ENCODE assay signal across 20 cellular contexts in the genomic region with DNA sequence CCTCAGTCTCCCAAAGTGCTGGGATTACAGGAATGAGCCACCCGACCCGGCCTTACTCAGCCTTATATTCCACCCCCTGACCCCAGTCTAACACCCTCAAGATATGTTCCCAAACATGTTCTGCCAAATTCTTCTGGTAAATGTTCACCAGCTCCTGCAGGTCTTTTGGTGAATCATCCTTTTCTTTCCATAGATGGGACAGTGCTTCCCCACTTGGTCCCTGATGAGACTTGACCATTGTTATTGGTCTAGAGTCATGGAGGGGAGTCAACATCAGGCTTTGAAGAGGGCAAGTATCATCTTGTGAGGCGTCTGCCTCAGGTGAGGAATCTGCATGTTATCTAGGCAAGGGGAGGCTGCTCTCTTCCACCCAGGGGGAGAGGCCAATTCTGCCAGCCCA. TPM values are rescaled to one million over a fixed set of nuclear protein-coding genes. Genes with fewer than 3 reads are reported as not detected.
DNase-seq lines count a peak whose midpoint lies in the region; ATAC-seq, FAIRE-seq and TF ChIP-seq lines count a peak whose summit lies in the region.
"Had no signal": no experiment of that assay in that cellular context is flagged by ENCODE, and none has a peak within 500 bp of the region (broad histone marks: within the 10 kb centered on the region; RNA-seq: fewer than 3 reads in every experiment).

No MANE protein-coding gene starts in this region.

- H2AFZ ChIP-seq in K562 (ENCODE audit: low read depth, low read length) = no peak overlapping the region
- H2AFZ ChIP-seq in trophoblast cell (ENCODE audit: insufficient read depth, low read length, poor library complexity) = no peak overlapping the region
- H2AFZ ChIP-seq: GM23248 had no signal

- H3K4me3 ChIP-seq in K562 (no peak overlapping the region), trophoblast cell (ENCODE audit: low read depth, low read length) (no peak overlapping the region), aorta (ENCODE audit: low read length in 2 of 2) (no peak overlapping the region)
- H3K4me3 ChIP-seq: A549, GM12878, GM23248 had no signal

- H3K27ac ChIP-seq in RWPE1 = no peak overlapping the region
- no peak overlapping the region for H3K27ac ChIP-seq in K562 (ENCODE audit: extremely low read depth, low read depth, low read length)
- no peak overlapping the region for H3K27ac ChIP-seq in epithelial cell of prostate
- no peak overlapping the region for H3K27ac ChIP-seq in trophoblast cell (ENCODE audit: low read depth, low read length)
- no peak overlapping the region for H3K27ac ChIP-seq in aorta (ENCODE audit: low read depth in 1 of 2, low read length in 2 of 2)
- H3K27ac ChIP-seq: A549, C4-2B, GM23248 had no signal

- TF ChIP-seq EP300 in K562 (IDR thresholded peaks at IDR 0.05; ENCODE audit: low read length) = no peak

- no peak for TF ChIP-seq RAD21 in K562 (CRISPR knock-in tag; conservative IDR thresholded peaks at IDR 0.05 in 1 of 2, IDR thresholded peaks at IDR 0.05 in 1 of 2)

- POLR2A ChIA-PET in RWPE1 (lab: Yijun Ruan, JAX; ENCODE audit: low non-redundant PET) = interaction anchor here (0.6 kb wide), 1 partner anchor 76 kb away, joined by 3 read pairs; no protein-coding TSS in a partner anchor
- POLR2A ChIA-PET in K562 (lab: Yijun Ruan, JAX) = interaction anchor here (1.4 to 1.7 kb wide), 2 partner anchors 10 to 19 kb away, joined by 4 to 7 read pairs; no protein-coding TSS in a partner anchor

- H3K4me2 ChIP-seq in K562 (ENCODE audit: insufficient read depth, low read length) (no peak overlapping the region), trophoblast cell (ENCODE audit: low read length) (no peak overlapping the region)
- H3K4me2 ChIP-seq: A549 had no signal

- H4K20me1 ChIP-seq in K562 (replicated peaks; ENCODE audit: control insufficient read depth, insufficient read depth, low read length) = no peaks in the 10 kb centered on the region

- WGBS in K562 (ENCODE audit: insufficient coverage, low coverage, missing lambda C conversion rate) = 10% methylated on average over 3 of the region's 3 CpGs
- WGBS in trophoblast cell (ENCODE audit: extremely low coverage, insufficient coverage, insufficient read length) = no CpG with 5 or more reads among the region's 3 CpGs
- 75 to 76% methylated on average over 3 of the region's 3 CpGs for WGBS in aorta, 2 donors

- DNase-seq in RWPE1 (ENCODE audit: low spot score) = peak; percentile 58
- DNase-seq in K562 (ENCODE audit: extremely low read depth in 1 of 4, low spot score in 3 of 4) = no peak
- DNase-seq in epithelial cell of prostate (ENCODE audit: low read depth, low spot score) = peak; percentile 69
- DNase-seq in trophoblast cell = peak; percentile 77 to 91
- no peak for DNase-seq in aorta
- DNase-seq: BE2C; CD4-positive, alpha-beta memory T cell; DMS79; GM23248; H9 had no signal

- H3K14ac ChIP-seq in trophoblast cell (ENCODE audit: low read length) = no peak overlapping the region

- H2BK120ac ChIP-seq in trophoblast cell (ENCODE audit: insufficient read depth, low read length, poor library complexity) = no peak overlapping the region

- FAIRE-seq in K562 (lab: Jason Lieb, UNC) = peak; percentile 19
- FAIRE-seq: A549, GM12878, GM18507 had no signal

- no peaks in the 10 kb centered on the region for H3K79me1 ChIP-seq in trophoblast cell (ENCODE audit: low read length)

- CTCF ChIA-PET in RWPE1 (lab: Yijun Ruan, JAX) = no interaction called here
- CTCF ChIA-PET in K562 (lab: Yijun Ruan, JAX; ENCODE audit: low intra/inter-chr PET ratio) = no interaction called here

- intact Hi-C loops in K562 (cut with micrococcal nuclease) = no loop called here
- intact Hi-C loops in aorta (cut with DNase I) = no loop called here

- no peak overlapping the region for H3K9ac ChIP-seq in K562 (ENCODE audit: insufficient read depth in 1 of 2, low read depth in 2 of 2, low read length in 2 of 2)
- no peak overlapping the region for H3K9ac ChIP-seq in trophoblast cell (ENCODE audit: low read length)
- H3K9ac ChIP-seq: GM23248 had no signal

- H3K27me3 ChIP-seq in K562 (ENCODE audit: control insufficient read depth in 2 of 2, insufficient read depth in 2 of 2, low read length in 2 of 2) = peaks cover 5 to 6% of the 10 kb centered on the region in 2 experiments; a peak in 1 of 5 replicates
- no peaks in the 10 kb centered on the region for H3K27me3 ChIP-seq in trophoblast cell (ENCODE audit: insufficient read depth, low read length)
- no peaks in the 10 kb centered on the region for H3K27me3 ChIP-seq in aorta (ENCODE audit: control insufficient read depth in 1 of 2, insufficient read depth in 2 of 2, low read length in 1 of 2)
- H3K27me3 ChIP-seq: BE2C had no signal

- TF ChIP-seq CTCF in RWPE1 (conservative IDR thresholded peaks at IDR 0.05; ENCODE audit: low read depth) (no peak), K562 (IDR thresholded peaks at IDR 0.05 in 2 of 3, conservative IDR thresholded peaks at IDR 0.05 in 1 of 3; ENCODE audit: insufficient read depth in 2 of 3, low read depth in 1 of 3, low read length in 3 of 3) (no peak)

- H3K79me2 ChIP-seq in K562 (ENCODE audit: control insufficient read depth, insufficient read depth, low read length) = no peaks in the 10 kb centered on the region
- H3K79me2 ChIP-seq in trophoblast cell (ENCODE audit: control insufficient read depth, insufficient read depth, low read length, poor library complexity) = no peaks in the 10 kb centered on the region

- H3K4ac ChIP-seq in trophoblast cell (ENCODE audit: low read depth, low read length) = no peak overlapping the region

- H3K9me1 ChIP-seq in K562 (ENCODE audit: control insufficient read depth, insufficient read depth, low read length) = no peaks in the 10 kb centered on the region

- no peak for ATAC-seq in K562
- ATAC-seq in aorta (ENCODE audit: low FRiP score) = no peak
- ATAC-seq in HG03520 (IDR thresholded peaks at IDR 0.05; ENCODE audit: unreplicated experiment) = no peak
- no peak for ATAC-seq in GM21825 (IDR thresholded peaks at IDR 0.05; ENCODE audit: unreplicated experiment)
- ATAC-seq: A549, GM12878 had no signal

- no peaks in the 10 kb centered on the region for H3K9me3 ChIP-seq in K562 (replicated peaks; ENCODE audit: control insufficient read depth, insufficient read depth, low read depth, low read length)
- H3K9me3 ChIP-seq in trophoblast cell (ENCODE audit: insufficient read depth, low read depth, low read length) = peaks cover 3% of the 10 kb centered on the region
- H3K9me3 ChIP-seq in aorta (ENCODE audit: control insufficient read depth, low read length) = no peaks in the 10 kb centered on the region
- H3K9me3 ChIP-seq: A549, BE2C had no signal

- no peak overlapping the region for H3K23ac ChIP-seq in trophoblast cell (ENCODE audit: low read length)

- no TSS peak for BruUV-seq in K562 (replicated peaks; lab: Mats Ljungman, UMichigan)

- no peak overlapping the region for H2BK12ac ChIP-seq in trophoblast cell (ENCODE audit: low read length)

- no peak overlapping the region for H3K18ac ChIP-seq in trophoblast cell (ENCODE audit: low read length)

- no peak for TF ChIP-seq POLR2A in K562 (conservative IDR thresholded peaks at IDR 0.05)

- H4K91ac ChIP-seq in trophoblast cell (ENCODE audit: low read depth, low read length) = no peak overlapping the region

- in situ Hi-C loops in K562 (cut with MboI) = no loop called here

- H3K36me3 ChIP-seq in K562 (ENCODE audit: control insufficient read depth, insufficient read depth, low read length) = no peaks in the 10 kb centered on the region
- no peaks in the 10 kb centered on the region for H3K36me3 ChIP-seq in trophoblast cell (ENCODE audit: control insufficient read depth in 1 of 2, insufficient read depth in 2 of 2, low read length in 2 of 2)
- no peaks in the 10 kb centered on the region for H3K36me3 ChIP-seq in aorta (ENCODE audit: control insufficient read depth in 1 of 2, insufficient read depth in 2 of 2, low read length in 1 of 2)
- H3K36me3 ChIP-seq: BE2C had no signal

- no peak overlapping the region for H2AK5ac ChIP-seq in trophoblast cell (ENCODE audit: low read length)

- no peak overlapping the region for H2BK5ac ChIP-seq in trophoblast cell (ENCODE audit: low read depth, low read length, poor library complexity)

- no peak overlapping the region for H4K12ac ChIP-seq in trophoblast cell (ENCODE audit: low read depth, low read length)

- peaks cover 2 to 5% of the 10 kb centered on the region in 2 experiments; a peak in 2 of 5 replicates for H3K4me1 ChIP-seq in K562 (replicated peaks in 1 of 2; ENCODE audit: control insufficient read depth in 2 of 2, insufficient read depth in 2 of 2, low read length in 2 of 2)
- H3K4me1 ChIP-seq in trophoblast cell (ENCODE audit: control insufficient read depth in 1 of 2, insufficient read depth in 2 of 2, low read length in 2 of 2) = no peaks in the 10 kb centered on the region
- no peaks in the 10 kb centered on the region for H3K4me1 ChIP-seq in aorta (ENCODE audit: control insufficient read depth in 1 of 2, insufficient read depth in 2 of 2, low read length in 2 of 2)
- H3K4me1 ChIP-seq: A549, BE2C had no signal

- H4K8ac ChIP-seq in trophoblast cell (ENCODE audit: low read depth, low read length) = no peak overlapping the region

RNA-seq across cellular contexts. Expression of a gene that starts 10.4 kb away (rescaled TPM):
- 0.23 TPM in 1 of 2 replicates, not detected in the other for total RNA-seq in K562 (2011; cell fraction: chromatin; rRNA removed; ENCODE audit: low replicate concordance)
- total RNA-seq in K562 (2011; cell fraction: nucleolus; rRNA removed) = 0.17 TPM in 1 of 2 replicates, not detected in the other
- total RNA-seq in K562 (2011; cell fraction: nucleoplasm; rRNA removed) = not detected in 2 replicates
- not detected in 2 replicates for total RNA-seq in K562 (2014; rRNA removed)
- total RNA-seq in K562 (2014; rRNA removed; fragmentation: Illumina TruSeq; extraction: Trizol) = not detected in 2 replicates
- not detected in 2 replicates for total RNA-seq in K562 (2015; rRNA removed; fragmentation: Illumina TruSeq; extraction: Trizol)
- not detected in 2 replicates for total RNA-seq in K562 (2021)
- polyA plus RNA-seq in K562 (2011; rRNA removed) = 0.05 TPM in 1 of 2 replicates, not detected in the other
- polyA plus RNA-seq in K562 (2011; cell fraction: cytosol; rRNA removed) = 0.07 and 0.49 TPM in 2 replicates
- polyA plus RNA-seq in K562 (2011; cell fraction: nucleus; rRNA removed) = 0.11 and 0.24 TPM in 2 replicates
- polyA plus RNA-seq in K562 (2012) = 0.10 and 0.36 TPM in 2 replicates
- polyA plus RNA-seq in K562 (2014; fragmentation: Illumina TruSeq; extraction: Trizol) = not detected in 2 replicates
- not detected for polyA plus RNA-seq in K562 (2014; fragmentation: Nextera tagmentation; extraction: Ambion mirVana)
- polyA plus RNA-seq in K562 (2014; rRNA removed) = not detected in 2 replicates
- polyA minus RNA-seq in K562 (2011; rRNA and poly(A)+ RNA removed) = 0.32 TPM in 1 of 2 replicates, not detected in the other
- not detected in 2 replicates for polyA minus RNA-seq in K562 (2011; cell fraction: cytosol; rRNA and poly(A)+ RNA removed)
- polyA minus RNA-seq in K562 (2011; cell fraction: nucleus; rRNA and poly(A)+ RNA removed) = not detected in 2 replicates
- polyA plus RNA-seq in trophoblast cell (2013) = 0.08 and 0.12 TPM in 2 replicates
- under 1 TPM in 1 of 2 donors, not detected in 1; 0.75 TPM for total RNA-seq in aorta
- polyA plus RNA-seq in aorta = under 1 TPM; 0.26 to 0.50 TPM
- total RNA-seq: GM12878 had no signal
- polyA plus RNA-seq: IgD-negative memory B cell had no signal

RNA-seq across cellular contexts. Expression of a gene that starts 26.6 kb away (rescaled TPM):
- total RNA-seq in K562 (2011; cell fraction: chromatin; rRNA removed; ENCODE audit: low replicate concordance) = 112 and 348 TPM in 2 replicates
- total RNA-seq in K562 (2011; cell fraction: nucleolus; rRNA removed) = 328 and 401 TPM in 2 replicates
- 185 and 188 TPM in 2 replicates for total RNA-seq in K562 (2011; cell fraction: nucleoplasm; rRNA removed)
- 228 and 316 TPM in 2 replicates for total RNA-seq in K562 (2014; rRNA removed)
- total RNA-seq in K562 (2014; rRNA removed; fragmentation: Illumina TruSeq; extraction: Trizol) = 47.0 and 72.5 TPM in 2 replicates
- total RNA-seq in K562 (2015; rRNA removed; fragmentation: Illumina TruSeq; extraction: Trizol) = 139 and 140 TPM in 2 replicates
- total RNA-seq in K562 (2021) = 266 and 268 TPM in 2 replicates
- 121 and 188 TPM in 2 replicates for polyA plus RNA-seq in K562 (2011; rRNA removed)
- 232 and 388 TPM in 2 replicates for polyA plus RNA-seq in K562 (2011; cell fraction: cytosol; rRNA removed)
- polyA plus RNA-seq in K562 (2011; cell fraction: nucleus; rRNA removed) = 426 and 555 TPM in 2 replicates
- polyA plus RNA-seq in K562 (2012) = 210 and 229 TPM in 2 replicates
- polyA plus RNA-seq in K562 (2014; fragmentation: Illumina TruSeq; extraction: Trizol) = 238 and 276 TPM in 2 replicates
- polyA plus RNA-seq in K562 (2014; fragmentation: Nextera tagmentation; extraction: Ambion mirVana) = 1 to 10 TPM; 4.8 to 6.3 TPM
- 267 and 327 TPM in 2 replicates for polyA plus RNA-seq in K562 (2014; rRNA removed)
- polyA minus RNA-seq in K562 (2011; rRNA and poly(A)+ RNA removed) = 34.0 and 42.0 TPM in 2 replicates
- polyA minus RNA-seq in K562 (2011; cell fraction: cytosol; rRNA and poly(A)+ RNA removed) = 75.4 and 108 TPM in 2 replicates
- 85.0 and 95.6 TPM in 2 replicates for polyA minus RNA-seq in K562 (2011; cell fraction: nucleus; rRNA and poly(A)+ RNA removed)
- 96.0 and 97.4 TPM in 2 replicates for polyA plus RNA-seq in trophoblast cell (2013)
- 10 to 100 TPM; 50.2 to 61.5 TPM for total RNA-seq in aorta
- polyA plus RNA-seq in aorta = 100 to 1,000 TPM in 1 of 2 donors, 10 to 100 TPM in 1; 54.6 to 107 TPM

RNA-seq across cellular contexts. Expression of a gene that starts 30.0 kb away (rescaled TPM):
- 2.0 and 2.5 TPM in 2 replicates for total RNA-seq in K562 (2011; cell fraction: chromatin; rRNA removed; ENCODE audit: low replicate concordance)
- 3.3 and 4.1 TPM in 2 replicates for total RNA-seq in K562 (2011; cell fraction: nucleolus; rRNA removed)
- total RNA-seq in K562 (2011; cell fraction: nucleoplasm; rRNA removed) = 2.4 and 4.0 TPM in 2 replicates
- total RNA-seq in K562 (2014; rRNA removed) = 0.53 and 1.00 TPM in 2 replicates
- 0.25 and 0.32 TPM in 2 replicates for total RNA-seq in K562 (2014; rRNA removed; fragmentation: Illumina TruSeq; extraction: Trizol)
- total RNA-seq in K562 (2015; rRNA removed; fragmentation: Illumina TruSeq; extraction: Trizol) = 0.14 and 0.19 TPM in 2 replicates
- 0.81 and 0.84 TPM in 2 replicates for total RNA-seq in K562 (2021)
- polyA plus RNA-seq in K562 (2011; rRNA removed) = 0.71 and 0.80 TPM in 2 replicates
- polyA plus RNA-seq in K562 (2011; cell fraction: cytosol; rRNA removed) = 0.68 and 1.3 TPM in 2 replicates
- 0.21 and 1.1 TPM in 2 replicates for polyA plus RNA-seq in K562 (2011; cell fraction: nucleus; rRNA removed)
- 0.65 and 3.0 TPM in 2 replicates for polyA plus RNA-seq in K562 (2012)
- 0.61 and 0.88 TPM in 2 replicates for polyA plus RNA-seq in K562 (2014; fragmentation: Illumina TruSeq; extraction: Trizol)
- under 1 TPM; 0.22 to 0.37 TPM for polyA plus RNA-seq in K562 (2014; fragmentation: Nextera tagmentation; extraction: Ambion mirVana)
- polyA plus RNA-seq in K562 (2014; rRNA removed) = 0.53 and 0.57 TPM in 2 replicates
- 0.45 and 0.98 TPM in 2 replicates for polyA minus RNA-seq in K562 (2011; rRNA and poly(A)+ RNA removed)
- 0.46 and 0.67 TPM in 2 replicates for polyA minus RNA-seq in K562 (2011; cell fraction: cytosol; rRNA and poly(A)+ RNA removed)
- polyA minus RNA-seq in K562 (2011; cell fraction: nucleus; rRNA and poly(A)+ RNA removed) = 0.11 and 0.40 TPM in 2 replicates
- polyA plus RNA-seq in trophoblast cell (2013) = 0.01 and 0.03 TPM in 2 replicates
- 10 to 100 TPM in 1 of 2 donors, 1 to 10 TPM in 1; 1.5 to 10.2 TPM for total RNA-seq in aorta
- polyA plus RNA-seq in aorta = under 1 TPM; 0.08 to 0.25 TPM
- total RNA-seq: CD4-positive, alpha-beta memory T cell; G401; GM12878; GM23248; H9; HT-29 had no signal
- polyA plus RNA-seq: A549; AG04450; CD4-positive, alpha-beta memory T cell; GM23248; IgD-negative memory B cell had no signal

RNA-seq across cellular contexts. Expression of a gene that starts 47.1 kb away (rescaled TPM):
- 22.1 and 107 TPM in 2 replicates for total RNA-seq in K562 (2011; cell fraction: chromatin; rRNA removed; ENCODE audit: low replicate concordance)
- 206 and 251 TPM in 2 replicates for total RNA-seq in K562 (2011; cell fraction: nucleolus; rRNA removed)
- total RNA-seq in K562 (2011; cell fraction: nucleoplasm; rRNA removed) = 71.4 and 95.0 TPM in 2 replicates
- total RNA-seq in K562 (2014; rRNA removed) = 51.0 and 69.9 TPM in 2 replicates
- total RNA-seq in K562 (2014; rRNA removed; fragmentation: Illumina TruSeq; extraction: Trizol) = 9.6 and 15.6 TPM in 2 replicates
- total RNA-seq in K562 (2015; rRNA removed; fragmentation: Illumina TruSeq; extraction: Trizol) = 20.7 and 21.4 TPM in 2 replicates
- 69.9 and 75.3 TPM in 2 replicates for total RNA-seq in K562 (2021)
- 11.5 and 62.4 TPM in 2 replicates for polyA plus RNA-seq in K562 (2011; rRNA removed)
- polyA plus RNA-seq in K562 (2011; cell fraction: cytosol; rRNA removed) = 34.3 and 53.6 TPM in 2 replicates
- 101 and 122 TPM in 2 replicates for polyA plus RNA-seq in K562 (2011; cell fraction: nucleus; rRNA removed)
- polyA plus RNA-seq in K562 (2012) = 77.5 and 193 TPM in 2 replicates
- polyA plus RNA-seq in K562 (2014; fragmentation: Illumina TruSeq; extraction: Trizol) = 35.2 and 63.4 TPM in 2 replicates
- polyA plus RNA-seq in K562 (2014; fragmentation: Nextera tagmentation; extraction: Ambion mirVana) = 1 to 10 TPM; 5.4 to 5.9 TPM
- 36.4 and 36.6 TPM in 2 replicates for polyA plus RNA-seq in K562 (2014; rRNA removed)
- polyA minus RNA-seq in K562 (2011; rRNA and poly(A)+ RNA removed) = 6.6 and 12.3 TPM in 2 replicates
- polyA minus RNA-seq in K562 (2011; cell fraction: cytosol; rRNA and poly(A)+ RNA removed) = 47.6 and 80.7 TPM in 2 replicates
- polyA minus RNA-seq in K562 (2011; cell fraction: nucleus; rRNA and poly(A)+ RNA removed) = 31.0 and 38.4 TPM in 2 replicates
- polyA plus RNA-seq in trophoblast cell (2013) = 207 and 227 TPM in 2 replicates
- total RNA-seq in aorta = 100 to 1,000 TPM; 162 to 248 TPM
- 100 to 1,000 TPM; 125 to 145 TPM for polyA plus RNA-seq in aorta

Comparison
In these comparisons a context has a peak if more than half of its experiments do, and no peak if none do; other contexts are left out.
1. DNase-seq: peak in RWPE1 (single experiment), epithelial cell of prostate (single experiment) and trophoblast cell (2 of 2); none in K562 (0 of 4) and aorta (0 of 2).